Comparison of ENCODE assay signal across 8 cellular contexts in genomic region chr1:235865565-235866206, GRCh38. TPM values are rescaled to one million over a fixed set of nuclear protein-coding genes. Genes with fewer than 3 reads are reported as not detected.
DNase-seq lines count a peak whose midpoint lies in the region; ATAC-seq and TF ChIP-seq lines count a peak whose summit lies in the region.

No MANE protein-coding gene starts in this region.

- H3K27me3 ChIP-seq in Peyer's patch, result no peaks in the 10 kb centered on the region

- H3K27ac Mint-ChIP-seq in CD14-positive monocyte (peak overlapping the region in 5 of 7 donors; percentile 97 to 99 (median 97)), progenitor cell of endocrine pancreas (peak overlapping the region; percentile 98)

- ATAC-seq in GM21529 (IDR thresholded peaks at IDR 0.05; ENCODE audit: unreplicated experiment), result peak; percentile 1
- no peak for ATAC-seq in GM21619 (IDR thresholded peaks at IDR 0.05; ENCODE audit: unreplicated experiment)
- no peak for ATAC-seq in GM21367 (IDR thresholded peaks at IDR 0.05; ENCODE audit: unreplicated experiment)

- H3K36me3 ChIP-seq in Peyer's patch, result no peaks in the 10 kb centered on the region

- H3K36me3 Mint-ChIP-seq in CD14-positive monocyte, result peaks cover 18 to 25% of the 10 kb centered on the region in 2 donors
- no peaks in the 10 kb centered on the region for H3K36me3 Mint-ChIP-seq in progenitor cell of endocrine pancreas (ENCODE audit: insufficient read depth)

- TF ChIP-seq POLR2A in Peyer's patch (IDR thresholded peaks at IDR 0.05), result no peak

- TF ChIP-seq CTCF in CD14-positive monocyte (IDR thresholded peaks at IDR 0.05) (peak; percentile 51), Peyer's patch (IDR thresholded peaks at IDR 0.05) (no peak), epithelial cell of proximal tubule (conservative IDR thresholded peaks at IDR 0.05; ENCODE audit: low read depth, low read length) (no peak), progenitor cell of endocrine pancreas (IDR thresholded peaks at IDR 0.05; ENCODE audit: unreplicated experiment) (no peak)

- H3K4me1 ChIP-seq in Peyer's patch, result peaks cover 0 to 26% (median 4%) of the 10 kb centered on the region in 4 donors

- no peaks in the 10 kb centered on the region for H3K27me3 Mint-ChIP-seq in CD14-positive monocyte (ENCODE audit: low read depth in 3 of 3)
- H3K27me3 Mint-ChIP-seq in progenitor cell of endocrine pancreas, result peaks cover 4% of the 10 kb centered on the region

- peaks cover 48% of the 10 kb centered on the region for H3K4me1 Mint-ChIP-seq in CD14-positive monocyte
- H3K4me1 Mint-ChIP-seq in progenitor cell of endocrine pancreas (ENCODE audit: low read depth), result peaks cover 14% of the 10 kb centered on the region

- H3K4me3 ChIP-seq in Peyer's patch (peak overlapping the region; percentile 58 to 99 (median 96)), epithelial cell of proximal tubule (ENCODE audit: low read depth, low read length) (peak overlapping the region; percentile 89)

- intact Hi-C loops in CD14-positive monocyte (cut with micrococcal nuclease), result loop anchor here (2.0 to 5.0 kb wide), 5 partner anchors 33 to 107 kb away; no protein-coding TSS in a partner anchor

- DNase-seq in CD14-positive monocyte (ENCODE audit: low spot score), result no peak
- no peak for DNase-seq in Peyer's patch
- no peak for DNase-seq in epithelial cell of proximal tubule (ENCODE audit: low read depth)
- no peak for DNase-seq in progenitor cell of endocrine pancreas (ENCODE audit: low spot score, unreplicated experiment)
- DNase-seq in NOMO-1 treated with dmso at 0.1 percent for 144 hours (lab: John Stamatoyannopoulos, UW; ENCODE audit: unreplicated experiment), result no peak

- peak overlapping the region; percentile 72 to 99 (median 96) for H3K27ac ChIP-seq in Peyer's patch

- H3K9me3 Mint-ChIP-seq in CD14-positive monocyte, result no peaks in the 10 kb centered on the region
- no peaks in the 10 kb centered on the region for H3K9me3 Mint-ChIP-seq in progenitor cell of endocrine pancreas (ENCODE audit: low read depth)

- H3K4me3 Mint-ChIP-seq in CD14-positive monocyte (peak overlapping the region; percentile 83 to 98), progenitor cell of endocrine pancreas (ENCODE audit: low read depth) (peak overlapping the region; percentile 95)

- H3K9me3 ChIP-seq in Peyer's patch, result no peaks in the 10 kb centered on the region

RNA-seq across cellular contexts. Expression of gene LYST, which starts 1.0 kb away (rescaled TPM):
- polyA plus RNA-seq in CD14-positive monocyte, result 10 to 100 TPM; 46.3 to 67.9 TPM
- 10 to 100 TPM; 27.8 to 68.5 (median 35.5) TPM for total RNA-seq in Peyer's patch
- 2.5 and 10.3 TPM in 2 replicates for total RNA-seq in epithelial cell of proximal tubule
- 11.4 and 11.7 TPM in 2 replicates for total RNA-seq in progenitor cell of endocrine pancreas
